Comparison of ENCODE assay signal across 16 cellular contexts in genomic region chr14:59127437-59127732, GRCh38.
"Had no signal": no experiment of that assay in that cellular context is flagged by ENCODE, and none has a peak within 500 bp of the region (broad histone marks: within the 10 kb centered on the region; RNA-seq: fewer than 3 reads in every experiment).

No MANE protein-coding gene starts in this region.

- H3K4me1 ChIP-seq: lower lobe of right lung had no signal

- H3K4me3 Mint-ChIP-seq: activated B cell treated with CpG ODN at 0.5 μM for 24 hours; activated CD4-positive, alpha-beta memory T cell treated with anti-CD3 and anti-CD28 coated beads, Interleukin-2, amount 10 ng/mL, durations not matched to agents 7 days and 5 days; activated CD8-positive, alpha-beta memory T cell treated with anti-CD3 and anti-CD28 coated beads, Interleukin-2, amount 10 ng/mL, durations not matched to agents 7 days and 5 days; activated naive CD8-positive, alpha-beta T cell; naive thymus-derived CD8-positive, alpha-beta T cell; stimulated activated effector memory CD8-positive, alpha-beta T cell treated with anti-CD3 and anti-CD28 coated beads, Interleukin-12 subunit alpha, Interleukin-12 subunit beta, amount 100 ng/mL, for 72 hours had no signal

- H3K9me3 ChIP-seq: lower lobe of right lung, neutrophil, sigmoid colon, thoracic aorta, upper lobe of left lung had no signal

- H3K4me3 ChIP-seq: cardiac muscle cell, lower lobe of right lung, sigmoid colon, thoracic aorta, upper lobe of left lung had no signal

- H3K79me2 ChIP-seq: parathyroid adenoma had no signal

- H3K9ac ChIP-seq: parathyroid adenoma had no signal

- DNase-seq: activated B cell treated with CpG ODN at 0.5 μM for 24 hours; activated CD4-positive, alpha-beta memory T cell treated with anti-CD3 and anti-CD28 coated beads, Interleukin-2, amount 10 ng/mL, durations not matched to agents 7 days and 5 days; islet precursor cell; left colon; lower lobe of right lung; sigmoid colon; upper lobe of left lung had no signal

- H3K36me3 Mint-ChIP-seq: activated CD8-positive, alpha-beta memory T cell treated with anti-CD3 and anti-CD28 coated beads, Interleukin-2, amount 10 ng/mL, durations not matched to agents 7 days and 5 days; activated naive CD8-positive, alpha-beta T cell; naive thymus-derived CD8-positive, alpha-beta T cell; stimulated activated effector memory CD8-positive, alpha-beta T cell treated with anti-CD3 and anti-CD28 coated beads, Interleukin-12 subunit alpha, Interleukin-12 subunit beta, amount 100 ng/mL, for 72 hours had no signal

- H3K27me3 ChIP-seq: cardiac muscle cell, neutrophil, sigmoid colon, upper lobe of left lung had no signal

- H2AFZ ChIP-seq: parathyroid adenoma had no signal

- H3K27ac ChIP-seq: cardiac muscle cell, foreskin keratinocyte, lower lobe of right lung, neutrophil, parathyroid adenoma, thoracic aorta, upper lobe of left lung had no signal

- H3K27ac Mint-ChIP-seq: activated B cell treated with CpG ODN at 0.5 μM for 24 hours; activated CD4-positive, alpha-beta memory T cell treated with anti-CD3 and anti-CD28 coated beads, Interleukin-2, amount 10 ng/mL, durations not matched to agents 7 days and 5 days; activated CD8-positive, alpha-beta memory T cell treated with anti-CD3 and anti-CD28 coated beads, Interleukin-2, amount 10 ng/mL, durations not matched to agents 7 days and 5 days; activated naive CD8-positive, alpha-beta T cell; naive thymus-derived CD8-positive, alpha-beta T cell; stimulated activated effector memory CD8-positive, alpha-beta T cell treated with anti-CD3 and anti-CD28 coated beads, Interleukin-12 subunit alpha, Interleukin-12 subunit beta, amount 100 ng/mL, for 72 hours had no signal

- H3K4me1 Mint-ChIP-seq: activated B cell treated with CpG ODN at 0.5 μM for 24 hours; activated CD4-positive, alpha-beta memory T cell treated with anti-CD3 and anti-CD28 coated beads, Interleukin-2, amount 10 ng/mL, durations not matched to agents 7 days and 5 days; activated CD8-positive, alpha-beta memory T cell treated with anti-CD3 and anti-CD28 coated beads, Interleukin-2, amount 10 ng/mL, durations not matched to agents 7 days and 5 days; naive thymus-derived CD8-positive, alpha-beta T cell; stimulated activated effector memory CD8-positive, alpha-beta T cell treated with anti-CD3 and anti-CD28 coated beads, Interleukin-12 subunit alpha, Interleukin-12 subunit beta, amount 100 ng/mL, for 72 hours had no signal

- H3K9me3 Mint-ChIP-seq: activated B cell treated with CpG ODN at 0.5 μM for 24 hours; activated CD4-positive, alpha-beta memory T cell treated with anti-CD3 and anti-CD28 coated beads, Interleukin-2, amount 10 ng/mL, durations not matched to agents 7 days and 5 days; naive thymus-derived CD8-positive, alpha-beta T cell; stimulated activated effector memory CD8-positive, alpha-beta T cell treated with anti-CD3 and anti-CD28 coated beads, Interleukin-12 subunit alpha, Interleukin-12 subunit beta, amount 100 ng/mL, for 72 hours had no signal

- H3K36me3 ChIP-seq: cardiac muscle cell, lower lobe of right lung, neutrophil, sigmoid colon, thoracic aorta, upper lobe of left lung had no signal
